Comparison of ENCODE assay signal across 1 cellular context in genomic region chr1:205441716-205442050, GRCh38.
TF ChIP-seq lines count a peak whose summit lies in the region.

No MANE protein-coding gene starts in this region.

TF ChIP-seq in GM23338, 12 proteins besides CTCF, POLR2A, EP300 and RAD21 (continued from another document):
- TF ChIP-seq, protein P1, sequence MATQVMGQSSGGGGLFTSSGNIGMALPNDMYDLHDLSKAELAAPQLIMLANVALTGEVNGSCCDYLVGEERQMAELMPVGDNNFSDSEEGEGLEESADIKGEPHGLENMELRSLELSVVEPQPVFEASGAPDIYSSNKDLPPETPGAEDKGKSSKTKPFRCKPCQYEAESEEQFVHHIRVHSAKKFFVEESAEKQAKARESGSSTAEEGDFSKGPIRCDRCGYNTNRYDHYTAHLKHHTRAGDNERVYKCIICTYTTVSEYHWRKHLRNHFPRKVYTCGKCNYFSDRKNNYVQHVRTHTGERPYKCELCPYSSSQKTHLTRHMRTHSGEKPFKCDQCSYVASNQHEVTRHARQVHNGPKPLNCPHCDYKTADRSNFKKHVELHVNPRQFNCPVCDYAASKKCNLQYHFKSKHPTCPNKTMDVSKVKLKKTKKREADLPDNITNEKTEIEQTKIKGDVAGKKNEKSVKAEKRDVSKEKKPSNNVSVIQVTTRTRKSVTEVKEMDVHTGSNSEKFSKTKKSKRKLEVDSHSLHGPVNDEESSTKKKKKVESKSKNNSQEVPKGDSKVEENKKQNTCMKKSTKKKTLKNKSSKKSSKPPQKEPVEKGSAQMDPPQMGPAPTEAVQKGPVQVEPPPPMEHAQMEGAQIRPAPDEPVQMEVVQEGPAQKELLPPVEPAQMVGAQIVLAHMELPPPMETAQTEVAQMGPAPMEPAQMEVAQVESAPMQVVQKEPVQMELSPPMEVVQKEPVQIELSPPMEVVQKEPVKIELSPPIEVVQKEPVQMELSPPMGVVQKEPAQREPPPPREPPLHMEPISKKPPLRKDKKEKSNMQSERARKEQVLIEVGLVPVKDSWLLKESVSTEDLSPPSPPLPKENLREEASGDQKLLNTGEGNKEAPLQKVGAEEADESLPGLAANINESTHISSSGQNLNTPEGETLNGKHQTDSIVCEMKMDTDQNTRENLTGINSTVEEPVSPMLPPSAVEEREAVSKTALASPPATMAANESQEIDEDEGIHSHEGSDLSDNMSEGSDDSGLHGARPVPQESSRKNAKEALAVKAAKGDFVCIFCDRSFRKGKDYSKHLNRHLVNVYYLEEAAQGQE (IDR thresholded peaks at IDR 0.05; ENCODE audit: unreplicated experiment): no peak
- TF ChIP-seq ZNF462 (CRISPR knock-in tag; IDR thresholded peaks at IDR 0.05) (no peak), EZH2phosphoT487 (IDR thresholded peaks at IDR 0.05; ENCODE audit: unreplicated experiment) (no peak), EZH2 (IDR thresholded peaks at IDR 0.05; ENCODE audit: low read depth, unreplicated experiment) (no peak), NANOG (IDR thresholded peaks at IDR 0.05; ENCODE audit: borderline replicate concordance) (no peak), CREB1 (CRISPR knock-in tag; IDR thresholded peaks at IDR 0.05; ENCODE audit: low read depth) (no peak), ZNF114 (CRISPR knock-in tag; IDR thresholded peaks at IDR 0.05) (no peak), JUNB (IDR thresholded peaks at IDR 0.05; ENCODE audit: unreplicated experiment) (no peak), STAT1 (IDR thresholded peaks at IDR 0.05; ENCODE audit: unreplicated experiment) (no peak), ZNF331 (CRISPR knock-in tag; IDR thresholded peaks at IDR 0.05; ENCODE audit: low read depth) (no peak)
TF ChIP-seq in GM23338: peak in this region for 0.
